6 cellular contexts compared by ENCODE assay signal in the genomic region with DNA sequence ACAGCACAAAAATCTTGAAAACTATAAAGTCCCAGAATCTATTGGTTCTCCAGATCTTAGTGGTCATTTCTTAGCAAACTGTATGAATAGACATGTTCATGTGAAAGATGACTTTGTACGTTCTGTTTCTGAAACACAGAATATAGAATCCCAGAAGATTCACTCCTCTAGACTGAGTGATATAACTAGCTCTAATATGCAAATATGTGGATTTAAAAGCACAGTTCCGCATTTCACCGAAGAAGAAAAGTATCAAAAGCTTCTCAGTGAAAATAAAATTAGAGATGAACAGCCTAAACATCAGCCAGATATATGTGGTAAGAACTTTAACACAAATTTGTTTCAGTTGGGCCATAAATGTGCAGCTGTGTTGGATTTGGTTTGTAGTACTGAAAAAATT. TPM values are rescaled to one million over a fixed set of nuclear protein-coding genes. Genes with fewer than 3 reads are reported as not detected.
DNase-seq lines count a peak whose midpoint lies in the region; ATAC-seq, FAIRE-seq and TF ChIP-seq lines count a peak whose summit lies in the region.
"Not testable (repeated sequence)": the region's sequence is repeated elsewhere in the genome, so short reads cannot be mapped to it uniquely, and the experiment has no call there.

No MANE protein-coding gene starts in this region.

- H3K27me3 ChIP-seq in DOHH2 (ENCODE audit: control insufficient read depth, low read length); OCI-LY3 (ENCODE audit: low read depth, low read length); hepatocyte: not testable (repeated sequence)

- ATAC-seq in GM19455 (IDR thresholded peaks at IDR 0.05; ENCODE audit: unreplicated experiment) (peak; percentile 66), HG03095 (IDR thresholded peaks at IDR 0.05; ENCODE audit: unreplicated experiment) (peak; percentile 61)

- not testable (repeated sequence) for H3K9me2 ChIP-seq in DOHH2 (replicated peaks; ENCODE audit: control insufficient read depth, low read length); hepatocyte (replicated peaks; ENCODE audit: insufficient read depth)

- not testable (repeated sequence) for H3K36me3 ChIP-seq in DOHH2 (ENCODE audit: control insufficient read depth, low read length); OCI-LY3 (replicated peaks; ENCODE audit: low read depth, low read length); hepatocyte (replicated peaks; ENCODE audit: insufficient read depth, low read depth)

- H2AFZ ChIP-seq in OCI-LY3 (ENCODE audit: low read depth, low read length); hepatocyte: not testable (repeated sequence)

- DNase-seq in GM12891 (ENCODE audit: insufficient read length, low spot score); hepatocyte (ENCODE audit: low spot score): not testable (repeated sequence)

- TF ChIP-seq POLR2A in GM12891 (IDR thresholded peaks at IDR 0.05; ENCODE audit: low read depth, low read length), result not testable (repeated sequence)

- not testable (repeated sequence) for H3K9me3 ChIP-seq in DOHH2 (ENCODE audit: control insufficient read depth, insufficient read depth, low read length); OCI-LY3 (ENCODE audit: insufficient read depth, low read length); hepatocyte (ENCODE audit: low read depth)

- peak overlapping the region; percentile 32; the same call in 1 of the 2 replicates for H3K27ac ChIP-seq in DOHH2 (ENCODE audit: low read depth, low read length)
- not testable (repeated sequence) for H3K27ac ChIP-seq in OCI-LY3 (ENCODE audit: low read length); hepatocyte

- H3K79me2 ChIP-seq in DOHH2 (ENCODE audit: control insufficient read depth, low read length); OCI-LY3 (ENCODE audit: low read length); hepatocyte: not testable (repeated sequence)

- not testable (repeated sequence) for H3K4me1 ChIP-seq in DOHH2 (ENCODE audit: control insufficient read depth, low read length); OCI-LY3 (ENCODE audit: low read length); hepatocyte (ENCODE audit: insufficient read depth)

- not testable (repeated sequence) for TF ChIP-seq CTCF in DOHH2 (IDR thresholded peaks at IDR 0.05; ENCODE audit: low read depth, low read length, poor library complexity, severe bottlenecking); OCI-LY3 (IDR thresholded peaks at IDR 0.05; ENCODE audit: low read depth, low read length); hepatocyte (IDR thresholded peaks at IDR 0.05; ENCODE audit: poor library complexity)

- H3K4me2 ChIP-seq in DOHH2 (ENCODE audit: low read length) (peak overlapping the region; percentile 39; the same call in 1 of the 2 replicates), OCI-LY3 (ENCODE audit: low read length) (peak overlapping the region; percentile 41), hepatocyte (peak overlapping the region; percentile 43)

- not testable (repeated sequence) for FAIRE-seq in GM12891 (lab: Jason Lieb, UNC)

- H3K4me3 ChIP-seq in DOHH2 (ENCODE audit: low read length), result peak overlapping the region; percentile 34; the same call in 1 of the 2 replicates
- not testable (repeated sequence) for H3K4me3 ChIP-seq in OCI-LY3 (ENCODE audit: low read length); hepatocyte

- H3F3A ChIP-seq in DOHH2 (ENCODE audit: control insufficient read depth, insufficient read depth), result not testable (repeated sequence)

- 89% methylated on average over 3 of the region's 3 CpGs for WGBS in hepatocyte (ENCODE audit: low lambda C conversion rate, missing lambda C conversion rate)

- not testable (repeated sequence) for H4K20me1 ChIP-seq in DOHH2 (ENCODE audit: control insufficient read depth, insufficient read depth, low read depth, low read length); OCI-LY3 (ENCODE audit: insufficient read depth, low read length); hepatocyte (ENCODE audit: insufficient read depth, poor library complexity, severe bottlenecking)

- not testable (repeated sequence) for H3K9ac ChIP-seq in OCI-LY3 (ENCODE audit: low read length)

TF ChIP-seq in GM12891, 5 proteins besides CTCF, POLR2A, EP300 and RAD21:
- peak; percentile 68 for TF ChIP-seq SPI1 (IDR thresholded peaks at IDR 0.05; ENCODE audit: low read depth, low read length)

RNA-seq across cellular contexts. Expression of gene SHLD2, which starts 56.5 kb away (rescaled TPM):
- 10.9 TPM for polyA plus RNA-seq in GM12891 (2012; ENCODE audit: low read depth, missing spikeins)
- 43.3 and 44.5 TPM in 2 replicates for total RNA-seq in hepatocyte
- 21.5 and 22.9 TPM in 2 replicates for polyA plus RNA-seq in hepatocyte

RNA-seq across cellular contexts. Expression of gene GLUD1, which starts 56.9 kb away (rescaled TPM):
- 59.7 TPM for polyA plus RNA-seq in GM12891 (2012; ENCODE audit: low read depth, missing spikeins)
- total RNA-seq in hepatocyte, result 695 and 698 TPM in 2 replicates
- 100 and 178 TPM in 2 replicates for polyA plus RNA-seq in hepatocyte
